ENCODE assay signal across 7 cellular contexts in the genomic region with DNA sequence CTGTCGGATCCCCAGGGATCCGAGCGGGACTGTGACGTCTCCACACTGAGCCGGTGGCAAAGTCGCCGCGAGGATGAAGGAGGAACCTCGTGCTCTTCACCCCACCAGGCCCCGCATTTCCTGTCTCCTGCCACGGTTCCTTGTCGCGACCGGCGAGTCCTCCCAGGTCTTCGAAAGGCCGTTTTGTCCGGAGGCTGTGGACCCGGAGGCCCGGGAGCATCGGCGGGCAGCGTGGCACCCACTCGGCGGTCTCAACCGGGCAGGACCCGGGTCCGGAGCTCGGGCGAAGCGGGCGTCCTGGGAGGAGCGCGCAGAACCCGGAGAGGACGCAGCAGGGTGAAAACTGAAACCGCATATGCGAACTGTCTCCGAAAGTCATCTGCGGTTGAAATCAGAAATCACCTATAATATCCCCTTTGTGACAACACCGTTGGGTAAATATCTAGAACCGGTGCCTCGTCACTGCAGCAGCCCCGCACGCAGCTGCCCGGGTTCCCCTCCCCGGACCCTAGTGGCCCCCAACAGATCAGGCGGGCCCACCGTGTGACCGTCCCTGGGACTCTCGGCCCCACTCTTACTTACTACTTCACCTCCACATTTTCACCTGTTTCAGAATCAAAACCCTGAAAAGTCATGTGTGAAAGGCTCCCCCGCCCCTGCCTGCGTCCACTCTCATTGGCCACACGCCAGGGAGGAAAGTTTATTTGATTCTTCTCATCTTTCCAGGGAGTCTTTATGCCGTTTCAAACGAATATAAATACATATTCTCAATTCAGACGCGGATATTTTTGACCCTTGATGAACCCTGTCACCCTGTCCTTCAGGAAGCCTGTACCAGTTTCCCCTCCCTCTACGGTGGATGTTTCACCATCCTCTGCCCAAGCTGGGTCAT.
DNase-seq lines count a peak whose midpoint lies in the region; ATAC-seq and TF ChIP-seq lines count a peak whose summit lies in the region.

No MANE protein-coding gene starts in this region.

- peaks cover 49 to 70% (median 54%) of the 10 kb centered on the region in 5 donors for H3K27me3 ChIP-seq in subcutaneous abdominal adipose tissue (ENCODE audit: control insufficient read depth in 5 of 5, insufficient read depth in 4 of 5, low read length in 5 of 5)

- H3K9me3 ChIP-seq in subcutaneous abdominal adipose tissue (ENCODE audit: control insufficient read depth in 5 of 5, low read length in 5 of 5), result no peaks in the 10 kb centered on the region

- H3K4me1 ChIP-seq in subcutaneous abdominal adipose tissue (ENCODE audit: control insufficient read depth in 5 of 5, insufficient read depth in 5 of 5, low read length in 5 of 5), result peaks cover 0 to 27% (median 25%) of the 10 kb centered on the region in 5 donors

- H3K4me3 ChIP-seq in HFF-Myc (replicated peaks; ENCODE audit: low read depth, low read length), result peak overlapping the region; percentile 45
- peak overlapping the region in 4 of 5 donors; percentile 43 to 65 (median 58) for H3K4me3 ChIP-seq in subcutaneous abdominal adipose tissue (ENCODE audit: low read depth in 1 of 5, low read length in 5 of 5)

- TF ChIP-seq CTCF in HFF-Myc (IDR thresholded peaks at IDR 0.05; ENCODE audit: low read depth, low read length, missing control alignments), result no peak

- H3K9ac ChIP-seq in subcutaneous abdominal adipose tissue (ENCODE audit: low read length in 5 of 5), result peak overlapping the region in 1 of 5 donors; percentile 54

- no peaks in the 10 kb centered on the region for H3K36me3 ChIP-seq in subcutaneous abdominal adipose tissue (ENCODE audit: control insufficient read depth in 5 of 5, insufficient read depth in 5 of 5, low read length in 5 of 5)

- no peak overlapping the region for H3K27ac ChIP-seq in subcutaneous abdominal adipose tissue (ENCODE audit: low read depth, low read length)

- DNase-seq in HFF-Myc (ENCODE audit: extremely low read depth, low read depth) (no peak), NCI-H69 (lab: John Stamatoyannopoulos, UW) (peak; percentile 43), left kidney (ENCODE audit: low read depth, low spot score) (peak; percentile 35), epidermal melanocyte (ENCODE audit: insufficient read length, low spot score) (no peak)
- peak; percentile 25 for DNase-seq in activated naive CD8-positive, alpha-beta T cell treated with anti-CD3 and anti-CD28 coated beads, Interleukin-2, amount 50 U/mL, for 16 hours (ENCODE audit: low read depth, low spot score)

- ATAC-seq in GM18519 (IDR thresholded peaks at IDR 0.05; ENCODE audit: low FRiP score, unreplicated experiment), result peak; percentile 50

Comparison
In these comparisons a context has a peak if more than half of its experiments do, and no peak if none do; other contexts are left out.
1. DNase-seq: peak in NCI-H69 (single experiment), activated naive CD8-positive, alpha-beta T cell treated with anti-CD3 and anti-CD28 coated beads, Interleukin-2, amount 50 U/mL, for 16 hours (single experiment) and left kidney (single experiment); none in HFF-Myc (single experiment) and epidermal melanocyte (single experiment).